In the genomic region with DNA sequence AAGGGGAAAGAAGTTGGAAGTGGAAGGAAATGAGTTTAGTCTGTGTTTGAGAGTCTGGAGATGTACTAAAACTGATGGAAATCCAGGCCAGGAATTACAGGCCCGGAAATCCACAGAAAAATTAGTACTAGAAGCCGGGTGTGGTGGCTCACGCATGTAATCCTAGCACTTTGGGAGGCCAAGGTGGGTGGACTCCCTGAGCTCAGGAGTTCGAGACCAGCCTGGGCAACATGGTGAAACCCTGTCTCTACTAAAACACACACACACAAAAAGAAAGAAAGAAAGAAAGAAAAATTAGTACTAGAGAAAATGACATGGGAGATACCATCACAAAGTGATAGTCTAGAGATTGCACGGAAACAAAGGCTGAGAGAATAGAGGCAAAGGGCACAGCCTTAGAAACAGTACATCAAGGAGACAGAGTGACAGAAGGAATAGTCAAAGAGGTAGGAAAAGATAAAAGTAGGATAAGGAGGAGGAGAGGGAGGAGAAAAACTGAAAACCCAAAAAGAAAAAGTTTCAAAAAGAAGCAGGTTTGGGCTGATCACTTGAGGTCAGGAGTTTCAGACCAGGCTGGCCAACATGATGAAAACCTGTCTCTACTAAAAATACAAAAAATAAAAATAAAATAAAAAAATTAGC, we compare ENCODE assay signal across 18 cellular contexts. TPM values are rescaled to one million over a fixed set of nuclear protein-coding genes. Genes with fewer than 3 reads are reported as not detected.
DNase-seq lines count a peak whose midpoint lies in the region; ATAC-seq and TF ChIP-seq lines count a peak whose summit lies in the region.
"Had no signal": no experiment of that assay in that cellular context is flagged by ENCODE, and none has a peak within 500 bp of the region (broad histone marks: within the 10 kb centered on the region; RNA-seq: fewer than 3 reads in every experiment).

No MANE protein-coding gene starts in this region.

- no peaks in the 10 kb centered on the region for H3K9me3 Mint-ChIP-seq in chondrocyte (ENCODE audit: low read depth)
- H3K9me3 Mint-ChIP-seq in mesothelial cell of epicardium, result no peaks in the 10 kb centered on the region
- H3K9me3 Mint-ChIP-seq: activated T-helper 1 cell treated with anti-CD3 and anti-CD28 coated beads, Interleukin-12 subunit alpha, Interleukin-12 subunit beta, Interleukin-2, Interleukin-4 antibody, amounts not matched to agents 30 ng/mL and 10 ng/mL and 1 ng/mL, durations not matched to agents 14 hours and 24 hours and 36 hours; stimulated activated naive CD8-positive, alpha-beta T cell treated with anti-CD3 and anti-CD28 coated beads, Interleukin-15, amount 100 ng/mL, for 72 hours had no signal

- ATAC-seq in HG03520 (IDR thresholded peaks at IDR 0.05; ENCODE audit: unreplicated experiment) (no peak), GM19395 (IDR thresholded peaks at IDR 0.05; ENCODE audit: unreplicated experiment) (no peak)
- ATAC-seq: pancreas; stimulated activated naive CD8-positive, alpha-beta T cell treated with anti-CD3 and anti-CD28 coated beads, Interleukin-15, amount 100 ng/mL, for 72 hours had no signal

- no peaks in the 10 kb centered on the region for H4K20me1 ChIP-seq in Karpas-422 (ENCODE audit: insufficient read depth, low read depth, low read length)
- H4K20me1 ChIP-seq: BLaER1 treated with 17β-estradiol and CSF1 and Interleukin-3, amounts not matched to agents 10 nM and 100 nM had no signal

- H3K9me2 ChIP-seq in Karpas-422 (replicated peaks; ENCODE audit: insufficient read depth, low read length), result no peaks in the 10 kb centered on the region

- H2AFZ ChIP-seq in Karpas-422 (ENCODE audit: low read length), result 0 out of 2 replicates have a peak overlapping the region, but pooled peaks have one; percentile 6

- H3K79me2 ChIP-seq in Karpas-422 (ENCODE audit: low read length), result peaks cover 2% of the 10 kb centered on the region

- no peak for TF ChIP-seq CTCF in chondrocyte (IDR thresholded peaks at IDR 0.05)
- no peak for TF ChIP-seq CTCF in mesothelial cell of epicardium (IDR thresholded peaks at IDR 0.05; ENCODE audit: unreplicated experiment)
- TF ChIP-seq CTCF in tibial nerve (IDR thresholded peaks at IDR 0.05), result no peak

- H3K4me2 ChIP-seq in Karpas-422 (ENCODE audit: low read depth, low read length, poor library complexity, severe bottlenecking), result no peak overlapping the region
- H3K4me2 ChIP-seq: BLaER1 treated with 17β-estradiol and CSF1 and Interleukin-3, amounts not matched to agents 10 nM and 100 nM had no signal

- H3K4me1 ChIP-seq in Karpas-422 (ENCODE audit: low read length), result peaks cover 21% of the 10 kb centered on the region
- peaks cover 0 to 35% (median 14%) of the 10 kb centered on the region in 4 donors for H3K4me1 ChIP-seq in tibial nerve
- H3K4me1 ChIP-seq: pancreas had no signal

- no peak for TF ChIP-seq POLR2A in tibial nerve (IDR thresholded peaks at IDR 0.05)

- no peak for DNase-seq in Karpas-422
- DNase-seq in chondrocyte (ENCODE audit: low spot score), result no peak
- no peak for DNase-seq in mesothelial cell of epicardium (ENCODE audit: low spot score in 2 of 2, unreplicated experiment in 2 of 2)
- no peak for DNase-seq in tibial nerve (ENCODE audit: low spot score in 2 of 2)
- no peak for DNase-seq in superior temporal gyrus (ENCODE audit: extremely low spot score)
- DNase-seq: amniotic stem cell; DMS153; kidney glomerular epithelial cell; NCI-H2081 treated with DMSO at 0.1 percent for 48 hours; NCI-H69; pancreas; stimulated activated CD4-positive, alpha-beta T cell treated with anti-CD3 and anti-CD28 coated beads, Interleukin-12 subunit alpha, Interleukin-12 subunit beta, amount 100 ng/mL, for 4 hours; stimulated activated naive CD8-positive, alpha-beta T cell treated with anti-CD3 and anti-CD28 coated beads, Interleukin-15, amount 100 ng/mL, for 72 hours had no signal

- H3K9ac ChIP-seq in Karpas-422 (ENCODE audit: low read length), result no peak overlapping the region
- H3K9ac ChIP-seq: BLaER1 treated with 17β-estradiol and CSF1 and Interleukin-3, amounts not matched to agents 10 nM and 100 nM had no signal

- WGBS in tibial nerve, 2 donors, result 84 to 93% methylated on average over 5 of the region's 5 CpGs

- H3K27me3 ChIP-seq in Karpas-422 (ENCODE audit: low read length) (no peaks in the 10 kb centered on the region), tibial nerve (no peaks in the 10 kb centered on the region)
- H3K27me3 ChIP-seq: BLaER1 treated with 17β-estradiol and CSF1 and Interleukin-3, amounts not matched to agents 10 nM and 100 nM; pancreas had no signal

- peaks cover 11% of the 10 kb centered on the region for H3K4me1 Mint-ChIP-seq in chondrocyte (ENCODE audit: low read depth)
- H3K4me1 Mint-ChIP-seq in mesothelial cell of epicardium, result peaks cover 10% of the 10 kb centered on the region

- H3K36me3 Mint-ChIP-seq in chondrocyte (ENCODE audit: low read depth) (no peaks in the 10 kb centered on the region), mesothelial cell of epicardium (no peaks in the 10 kb centered on the region)

- H3K4me3 Mint-ChIP-seq in chondrocyte (ENCODE audit: unreplicated experiment) (no peak overlapping the region), mesothelial cell of epicardium (no peak overlapping the region)
- H3K4me3 Mint-ChIP-seq: activated T-helper 1 cell treated with anti-CD3 and anti-CD28 coated beads, Interleukin-12 subunit alpha, Interleukin-12 subunit beta, Interleukin-2, Interleukin-4 antibody, amounts not matched to agents 30 ng/mL and 10 ng/mL and 1 ng/mL, durations not matched to agents 14 hours and 24 hours and 36 hours; stimulated activated naive CD8-positive, alpha-beta T cell treated with anti-CD3 and anti-CD28 coated beads, Interleukin-15, amount 100 ng/mL, for 72 hours had no signal

- no peaks in the 10 kb centered on the region for H3K9me3 ChIP-seq in Karpas-422 (ENCODE audit: low read length)
- no peaks in the 10 kb centered on the region for H3K9me3 ChIP-seq in tibial nerve
- H3K9me3 ChIP-seq: BLaER1 treated with 17β-estradiol and CSF1 and Interleukin-3, amounts not matched to agents 10 nM and 100 nM; pancreas had no signal

- TF ChIP-seq EP300 in tibial nerve (IDR thresholded peaks at IDR 0.05), result no peak

- H3K27ac ChIP-seq in Karpas-422 (ENCODE audit: low read length) (no peak overlapping the region), tibial nerve (peak overlapping the region in 3 of 4 donors; percentile 11 to 82 (median 80))
- H3K27ac ChIP-seq: BLaER1 treated with 17β-estradiol and CSF1 and Interleukin-3, amounts not matched to agents 10 nM and 100 nM; epithelial cell of prostate had no signal

- H3K4me3 ChIP-seq in Karpas-422 (ENCODE audit: low read length) (no peak overlapping the region), tibial nerve (no peak overlapping the region)
- H3K4me3 ChIP-seq: BLaER1 treated with 17β-estradiol and CSF1 and Interleukin-3, amounts not matched to agents 10 nM and 100 nM; pancreas had no signal

- H3K27me3 Mint-ChIP-seq in chondrocyte (ENCODE audit: low read depth) (no peaks in the 10 kb centered on the region), mesothelial cell of epicardium (ENCODE audit: low read depth) (no peaks in the 10 kb centered on the region)
- H3K27me3 Mint-ChIP-seq: stimulated activated naive CD8-positive, alpha-beta T cell treated with anti-CD3 and anti-CD28 coated beads, Interleukin-15, amount 100 ng/mL, for 72 hours had no signal

- H3K27ac Mint-ChIP-seq in chondrocyte (ENCODE audit: unreplicated experiment) (peak overlapping the region; percentile 76), mesothelial cell of epicardium (peak overlapping the region; percentile 64)
- H3K27ac Mint-ChIP-seq: activated T-helper 1 cell treated with anti-CD3 and anti-CD28 coated beads, Interleukin-12 subunit alpha, Interleukin-12 subunit beta, Interleukin-2, Interleukin-4 antibody, amounts not matched to agents 30 ng/mL and 10 ng/mL and 1 ng/mL, durations not matched to agents 14 hours and 24 hours and 36 hours; stimulated activated naive CD8-positive, alpha-beta T cell treated with anti-CD3 and anti-CD28 coated beads, Interleukin-15, amount 100 ng/mL, for 72 hours had no signal

- no peaks in the 10 kb centered on the region for H3K36me3 ChIP-seq in Karpas-422 (ENCODE audit: insufficient read depth, low read length)
- H3K36me3 ChIP-seq in tibial nerve, result no peaks in the 10 kb centered on the region
- H3K36me3 ChIP-seq: BLaER1 treated with 17β-estradiol and CSF1 and Interleukin-3, amounts not matched to agents 10 nM and 100 nM; pancreas had no signal

RNA-seq across cellular contexts. Expression of a gene that starts 4.8 kb away (rescaled TPM):
- total RNA-seq in Karpas-422 (2014; rRNA removed; shearing (Covaris generic); ENCODE audit: low replicate concordance), result 7.9 and 17.8 TPM in 2 replicates
- total RNA-seq in chondrocyte, result 82.9 to 101 TPM (median 87.8 TPM) in 3 replicates
- total RNA-seq in mesothelial cell of epicardium, result 27.0 to 30.0 TPM (median 27.2 TPM) in 3 replicates
- 10 to 100 TPM; 11.4 to 30.8 (median 25.9) TPM for total RNA-seq in tibial nerve

RNA-seq across cellular contexts. Expression of a gene that starts 10.0 kb away (rescaled TPM):
- total RNA-seq in Karpas-422 (2014; rRNA removed; shearing (Covaris generic); ENCODE audit: low replicate concordance), result 11.1 and 18.7 TPM in 2 replicates
- total RNA-seq in chondrocyte, result 37.2 to 40.3 TPM (median 38.4 TPM) in 3 replicates
- total RNA-seq in mesothelial cell of epicardium, result 33.5 to 36.1 TPM (median 35.0 TPM) in 3 replicates
- total RNA-seq in tibial nerve, result 10 to 100 TPM; 13.5 to 28.2 (median 19.5) TPM

RNA-seq across cellular contexts. Expression of a gene that starts 33.4 kb away (rescaled TPM):
- total RNA-seq in Karpas-422 (2014; rRNA removed; shearing (Covaris generic); ENCODE audit: low replicate concordance), result 0.22 and 4.7 TPM in 2 replicates
- total RNA-seq in chondrocyte (0.46 to 1.2 TPM (median 0.97 TPM) in 3 replicates), mesothelial cell of epicardium (0.34 to 0.86 TPM (median 0.80 TPM) in 3 replicates), tibial nerve (under 1 TPM; 0.20 to 0.90 (median 0.32) TPM)

RNA-seq across cellular contexts. Expression of a gene that starts 38.7 kb away (rescaled TPM):
- total RNA-seq in Karpas-422 (2014; rRNA removed; shearing (Covaris generic); ENCODE audit: low replicate concordance), result 12.8 and 20.3 TPM in 2 replicates
- total RNA-seq in chondrocyte (27.0 to 31.8 TPM (median 30.6 TPM) in 3 replicates), mesothelial cell of epicardium (11.3 to 12.6 TPM (median 11.3 TPM) in 3 replicates), tibial nerve (10 to 100 TPM; 14.1 to 47.4 (median 17.3) TPM)
